Comparison of ENCODE assay signal across 15 cellular contexts in genomic region chrX:39704590-39704989, GRCh38.
"Had no signal": no experiment of that assay in that cellular context is flagged by ENCODE, and none has a peak within 500 bp of the region (broad histone marks: within the 10 kb centered on the region; RNA-seq: fewer than 3 reads in every experiment).

No MANE protein-coding gene starts in this region.

- FAIRE-seq: K562 had no signal

- H3K9ac ChIP-seq: KMS-11, SK-N-SH had no signal

- H3K9me2 ChIP-seq: SK-N-SH had no signal

- H3K4me2 ChIP-seq: KMS-11, SK-N-SH had no signal

- DNase-seq: MM.1S; NCI-H1436; NCI-H187; NCI-H2081 treated with DMSO at 0.1 percent for 48 hours; NCI-H2171; NCI-H510A; NCI-H524 treated with DMSO at 0.1 percent for 48 hours; NCI-H774; NK-92 treated with Interleukin-12 subunit alpha and Interleukin-12 subunit beta, amount 100 ng/mL, for 24 hours; SK-N-SH had no signal

- ATAC-seq: Panc1 had no signal

- H3K27ac ChIP-seq: HL-60, KMS-11, RWPE1 had no signal

- H3K9me3 ChIP-seq: SK-N-SH had no signal

- H3K4me3 ChIP-seq: K562 had no signal
